ENCODE assay signal across 8 cellular contexts in genomic region chr20:14334306-14334930, GRCh38. TPM values are rescaled to one million over a fixed set of nuclear protein-coding genes. Genes with fewer than 3 reads are reported as not detected.
DNase-seq lines count a peak whose midpoint lies in the region; ATAC-seq, FAIRE-seq and TF ChIP-seq lines count a peak whose summit lies in the region.

No MANE protein-coding gene starts in this region.

- FAIRE-seq in GM12891 (lab: Jason Lieb, UNC): no peak

- H3K36me3 ChIP-seq in BJ (ENCODE audit: control insufficient read depth, insufficient read depth, low read length) (no peaks in the 10 kb centered on the region), iPS-18a (ENCODE audit: control insufficient read depth, low read depth, low read length) (no peaks in the 10 kb centered on the region), stomach smooth muscle (ENCODE audit: control insufficient read depth in 2 of 2, insufficient read depth in 2 of 2, low read length in 2 of 2) (no peaks in the 10 kb centered on the region)

- no peaks in the 10 kb centered on the region for H3K9me3 ChIP-seq in iPS-18a (ENCODE audit: control insufficient read depth, low read depth, low read length)
- no peaks in the 10 kb centered on the region for H3K9me3 ChIP-seq in stomach smooth muscle (ENCODE audit: control insufficient read depth in 2 of 2, low read length in 2 of 2)

- peak overlapping the region; percentile 10 for H3K9ac ChIP-seq in iPS-18a (ENCODE audit: low read length)
- H3K9ac ChIP-seq in stomach smooth muscle (ENCODE audit: low read length in 2 of 2): peak overlapping the region; percentile 42 to 58

- H3K27ac ChIP-seq in iPS-18a (ENCODE audit: low read length) (no peak overlapping the region), stomach smooth muscle (ENCODE audit: low read length) (no peak overlapping the region)

- CTCF ChIA-PET in BJ (lab: Yijun Ruan, JAX): interaction anchor here (0.6 to 1.0 kb wide), 3 partner anchors 621 to 1595 kb away, joined by 3 read pairs; no protein-coding TSS in a partner anchor

- no peaks in the 10 kb centered on the region for H3K27me3 ChIP-seq in BJ (ENCODE audit: control insufficient read depth, insufficient read depth, low read length)
- peaks cover 15% of the 10 kb centered on the region for H3K27me3 ChIP-seq in iPS-18a (ENCODE audit: control insufficient read depth, insufficient read depth, low read length)
- H3K27me3 ChIP-seq in stomach smooth muscle (ENCODE audit: control insufficient read depth in 1 of 2, insufficient read depth in 2 of 2, low read length in 2 of 2): no peaks in the 10 kb centered on the region

- peaks cover 37% of the 10 kb centered on the region for H3K4me1 ChIP-seq in iPS-18a (ENCODE audit: control insufficient read depth, low read depth, low read length)
- no peaks in the 10 kb centered on the region for H3K4me1 ChIP-seq in stomach smooth muscle (ENCODE audit: control insufficient read depth, insufficient read depth, low read length)

- ATAC-seq in GM18519 (IDR thresholded peaks at IDR 0.05; ENCODE audit: low FRiP score, unreplicated experiment): no peak
- no peak for ATAC-seq in HG02840 (IDR thresholded peaks at IDR 0.05; ENCODE audit: low FRiP score, unreplicated experiment)

- no peak for TF ChIP-seq POLR2A in GM12891 (IDR thresholded peaks at IDR 0.05; ENCODE audit: low read depth, low read length)

- POLR2A ChIA-PET in BJ (lab: Charles Lee): no interaction called here

- H3K4me3 ChIP-seq in BJ (ENCODE audit: low read depth, low read length) (no peak overlapping the region), iPS-18a (ENCODE audit: low read length) (peak overlapping the region; percentile 51), stomach smooth muscle (ENCODE audit: low read length in 2 of 2) (peak overlapping the region; percentile 56 to 73)

- peak; percentile 61 for TF ChIP-seq CTCF in BJ (IDR thresholded peaks at IDR 0.05; ENCODE audit: insufficient read depth, low read depth, low read length)

- DNase-seq in BJ (ENCODE audit: low read depth) (no peak), Kasumi-1 (lab: John Stamatoyannopoulos, UW) (peak; percentile 37 to 49), T1000 (lab: John Stamatoyannopoulos, UW) (peak; percentile 15), GM12891 (ENCODE audit: insufficient read length, low spot score) (no peak)

TF ChIP-seq in GM12891, 5 proteins besides CTCF, POLR2A, EP300 and RAD21:
- TF ChIP-seq PAX5 (IDR thresholded peaks at IDR 0.05; ENCODE audit: insufficient read depth, low read length, severe bottlenecking) (no peak), TAF1 (IDR thresholded peaks at IDR 0.05; ENCODE audit: low read depth, low read length) (no peak), POLR2AphosphoS5 (IDR thresholded peaks at IDR 0.05; ENCODE audit: low read depth, low read length) (no peak), SPI1 (IDR thresholded peaks at IDR 0.05; ENCODE audit: low read depth, low read length) (no peak), POU2F2 (IDR thresholded peaks at IDR 0.05; ENCODE audit: low read depth, low read length) (no peak)

RNA-seq across cellular contexts. Expression of gene FLRT3, which starts 3.0 kb away (rescaled TPM):
- 0.64 and 1.4 TPM in 2 replicates for polyA plus RNA-seq in BJ (2011; rRNA removed)
- polyA minus RNA-seq in BJ (2011; rRNA and poly(A)+ RNA removed): 0.67 and 1.00 TPM in 2 replicates
- polyA plus RNA-seq in GM12891 (2012; ENCODE audit: low read depth, missing spikeins): not detected

Comparison
In these comparisons a context has a peak if more than half of its experiments do, and no peak if none do; other contexts are left out.
1. DNase-seq: peak in Kasumi-1 (2 of 2) and T1000 (single experiment); none in BJ (single experiment) and GM12891 (single experiment).